8 cellular contexts compared by ENCODE assay signal in the genomic region with DNA sequence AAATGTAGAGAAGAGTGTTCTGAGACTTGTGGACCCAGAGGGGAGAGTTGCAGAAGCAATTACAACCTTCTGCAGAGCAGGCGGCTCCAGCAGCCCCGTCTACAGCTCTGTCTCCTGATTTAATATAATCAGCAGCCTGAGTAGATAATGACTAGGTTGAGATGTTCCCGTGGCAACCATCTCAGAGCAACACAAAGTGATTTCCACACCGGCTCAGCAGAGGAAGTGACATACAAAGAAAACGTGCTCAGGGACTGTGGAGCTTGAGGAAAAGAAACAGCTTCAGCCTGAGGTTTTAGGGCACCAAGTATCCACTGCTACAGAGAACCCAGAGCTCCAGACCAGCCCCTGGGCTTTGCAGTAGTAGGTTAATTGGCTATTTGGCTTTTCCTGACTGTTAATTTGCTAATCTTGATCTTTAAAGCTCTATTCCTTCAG.
DNase-seq lines count a peak whose midpoint lies in the region; ATAC-seq and TF ChIP-seq lines count a peak whose summit lies in the region.
"Had no signal": no experiment of that assay in that cellular context is flagged by ENCODE, and none has a peak within 500 bp of the region (broad histone marks: within the 10 kb centered on the region; RNA-seq: fewer than 3 reads in every experiment).

No MANE protein-coding gene starts in this region.

- H3K4me1 ChIP-seq in lower lobe of right lung: peaks cover 12% of the 10 kb centered on the region

- H3K27ac ChIP-seq in caudate nucleus (ENCODE audit: low read depth, low read length) (peak overlapping the region; percentile 3), lower lobe of right lung (no peak overlapping the region)

- intact Hi-C loops in lower lobe of right lung (cut with DNase I): no loop called here

- DNase-seq in HPDE6-E6E7 (ENCODE audit: extremely low spot score) (peak; percentile 15), NCI-H510A treated with DMSO at 0.1 percent for 48 hours (lab: John Stamatoyannopoulos, UW) (peak; percentile 76), caudate nucleus (lab: John Stamatoyannopoulos, UW) (peak in 35 of 61 donors; percentile 7 to 87 (median 42)), lower lobe of right lung (peak; percentile 49)

- H3K36me3 ChIP-seq in lower lobe of right lung: no peaks in the 10 kb centered on the region

- no peak for TF ChIP-seq CTCF in lower lobe of right lung (IDR thresholded peaks at IDR 0.05)

- no peaks in the 10 kb centered on the region for H3K9me3 ChIP-seq in lower lobe of right lung

- no peak overlapping the region for H3K4me3 ChIP-seq in lower lobe of right lung

- H3K27me3 ChIP-seq in lower lobe of right lung (ENCODE audit: low read depth): no peaks in the 10 kb centered on the region

- ATAC-seq in lower lobe of right lung: peak; percentile 79 to 88
- ATAC-seq in HG03342 (IDR thresholded peaks at IDR 0.05; ENCODE audit: unreplicated experiment): no peak
- no peak for ATAC-seq in GM19324 (IDR thresholded peaks at IDR 0.05; ENCODE audit: low FRiP score, unreplicated experiment)
- ATAC-seq in GM21786 (IDR thresholded peaks at IDR 0.05; ENCODE audit: unreplicated experiment): no peak
- ATAC-seq: Panc1 had no signal

Comparison
In these comparisons a context has a peak if more than half of its experiments do, and no peak if none do; other contexts are left out.
1. DNase-seq: peak in every context shown above with its lines; median percentile 76 in NCI-H510A treated with DMSO at 0.1 percent for 48 hours; 49 in lower lobe of right lung; 42 in caudate nucleus; 15 in HPDE6-E6E7.
2. ATAC-seq: peak in lower lobe of right lung (2 of 2); none in HG03342 (single experiment), GM19324 (single experiment) and GM21786 (single experiment).